Comparison of ENCODE assay signal across 27 cellular contexts in genomic region chr11:128688896-128689546, GRCh38. TPM values are rescaled to one million over a fixed set of nuclear protein-coding genes. Genes with fewer than 3 reads are reported as not detected.
DNase-seq lines count a peak whose midpoint lies in the region; ATAC-seq and TF ChIP-seq lines count a peak whose summit lies in the region.
"Had no signal": no experiment of that assay in that cellular context is flagged by ENCODE, and none has a peak within 500 bp of the region (broad histone marks: within the 10 kb centered on the region; RNA-seq: fewer than 3 reads in every experiment).

No MANE protein-coding gene starts in this region.

- H3K27ac ChIP-seq in hepatocyte = no peak overlapping the region
- H3K27ac ChIP-seq: 22Rv1, body of pancreas, psoas muscle, SJSA1 had no signal

- no peak overlapping the region for H3K4me3 ChIP-seq in hepatocyte
- H3K4me3 ChIP-seq: body of pancreas, SJSA1, skin epidermis had no signal

- DNase-seq in DMS 273 (lab: John Stamatoyannopoulos, UW; ENCODE audit: unreplicated experiment) (peak; percentile 0), DMS 273 treated with DMSO at 0.1 percent for 48 hours (lab: John Stamatoyannopoulos, UW) (no peak), hepatocyte (ENCODE audit: low spot score) (no peak), progenitor cell of endocrine pancreas (ENCODE audit: low spot score, unreplicated experiment) (no peak), UCSD-AML1 (lab: John Stamatoyannopoulos, UW; ENCODE audit: unreplicated experiment) (no peak)
- DNase-seq: activated CD4-positive, alpha-beta T cell treated with anti-CD3 and anti-CD28 coated beads, Interleukin-2, amount 50 U/mL, for 1 hour; activated CD8-positive, alpha-beta memory T cell treated with anti-CD3 and anti-CD28 coated beads, Interleukin-2, amount 50 U/mL, for 4 hours; body of pancreas; Calu3; effector memory CD4-positive, alpha-beta T cell; esophagus squamous epithelium; HCEC 1CT; KG1; naive B cell; NCI-H1436 treated with DMSO at 0.1 percent for 48 hours; NCI-H510A treated with DMSO at 0.1 percent for 48 hours; psoas muscle; stimulated activated naive CD4-positive, alpha-beta T cell treated with Interleukin-2 at 50 U/mL for 16 hours; tibial artery had no signal

- H3K36me3 ChIP-seq in hepatocyte (replicated peaks; ENCODE audit: insufficient read depth, low read depth) = no peaks in the 10 kb centered on the region
- H3K36me3 ChIP-seq: esophagus squamous epithelium, gastroesophageal sphincter, SJSA1, tibial artery had no signal

- H3K79me2 ChIP-seq in hepatocyte = no peaks in the 10 kb centered on the region

- peaks cover 33% of the 10 kb centered on the region for H3K4me1 ChIP-seq in hepatocyte (ENCODE audit: insufficient read depth)

- H4K20me1 ChIP-seq in hepatocyte (ENCODE audit: insufficient read depth, poor library complexity, severe bottlenecking) = no peaks in the 10 kb centered on the region

- ATAC-seq in GM19463 (IDR thresholded peaks at IDR 0.05; ENCODE audit: unreplicated experiment) (no peak), GM19324 (IDR thresholded peaks at IDR 0.05; ENCODE audit: low FRiP score, unreplicated experiment) (no peak)
- ATAC-seq: body of pancreas, gastroesophageal sphincter, psoas muscle had no signal

- H3K36me3 Mint-ChIP-seq in IgD-negative memory B cell = peaks cover 2% of the 10 kb centered on the region
- H3K36me3 Mint-ChIP-seq in progenitor cell of endocrine pancreas (ENCODE audit: insufficient read depth) = no peaks in the 10 kb centered on the region
- H3K36me3 Mint-ChIP-seq: naive B cell had no signal

- WGBS in hepatocyte (ENCODE audit: low lambda C conversion rate, missing lambda C conversion rate) = 21% methylated on average over 19 of the region's 19 CpGs

- H3K4me1 Mint-ChIP-seq in IgD-negative memory B cell (peaks cover 22 to 49% (median 34%) of the 10 kb centered on the region in 3 donors), progenitor cell of endocrine pancreas (ENCODE audit: low read depth) (peaks cover 32% of the 10 kb centered on the region)

- TF ChIP-seq CTCF in hepatocyte (IDR thresholded peaks at IDR 0.05; ENCODE audit: poor library complexity) (no peak), progenitor cell of endocrine pancreas (IDR thresholded peaks at IDR 0.05; ENCODE audit: unreplicated experiment) (no peak)

- H3K27me3 Mint-ChIP-seq in IgD-negative memory B cell (peaks cover 36% of the 10 kb centered on the region), progenitor cell of endocrine pancreas (peaks cover 95% of the 10 kb centered on the region)

- H3K27ac Mint-ChIP-seq in IgD-negative memory B cell (peak overlapping the region in 1 of 3 donors; percentile 59), progenitor cell of endocrine pancreas (no peak overlapping the region)
- H3K27ac Mint-ChIP-seq: T-helper 1 cell treated with Interleukin-12 subunit alpha and Interleukin-12 subunit beta and Interleukin-4 antibody, amounts not matched to agents 30 μg/mL and 1 μg/mL, for 36 hours had no signal

- peaks cover 99% of the 10 kb centered on the region for H3K27me3 ChIP-seq in hepatocyte
- H3K27me3 ChIP-seq: SJSA1 had no signal

- H3K9me3 Mint-ChIP-seq in IgD-negative memory B cell = peaks cover 0 to 3% (median 0%) of the 10 kb centered on the region in 3 donors
- no peaks in the 10 kb centered on the region for H3K9me3 Mint-ChIP-seq in progenitor cell of endocrine pancreas (ENCODE audit: low read depth)
- H3K9me3 Mint-ChIP-seq: T-helper 1 cell treated with Interleukin-12 subunit alpha and Interleukin-12 subunit beta and Interleukin-4 antibody, amounts not matched to agents 30 μg/mL and 1 μg/mL, for 36 hours had no signal

- no peaks in the 10 kb centered on the region for H3K9me3 ChIP-seq in hepatocyte (ENCODE audit: low read depth)
- H3K9me3 ChIP-seq: body of pancreas, esophagus squamous epithelium, gastroesophageal sphincter, psoas muscle, SJSA1, tibial artery had no signal

- no peaks in the 10 kb centered on the region for H3K9me2 ChIP-seq in hepatocyte (replicated peaks; ENCODE audit: insufficient read depth)

- peak overlapping the region in 3 of 4 donors; percentile 34 to 89 (median 34) for H3K4me3 Mint-ChIP-seq in IgD-negative memory B cell
- peak overlapping the region; percentile 14 for H3K4me3 Mint-ChIP-seq in progenitor cell of endocrine pancreas (ENCODE audit: low read depth)
- H3K4me3 Mint-ChIP-seq: T-helper 1 cell treated with Interleukin-12 subunit alpha and Interleukin-12 subunit beta and Interleukin-4 antibody, amounts not matched to agents 30 μg/mL and 1 μg/mL, for 36 hours had no signal

- peak overlapping the region; percentile 72 for H3K4me2 ChIP-seq in hepatocyte

- no peak overlapping the region for H2AFZ ChIP-seq in hepatocyte

RNA-seq across cellular contexts. Expression of gene FLI1, which starts 4.9 kb away (rescaled TPM):
- polyA plus RNA-seq in IgD-negative memory B cell (113 TPM), hepatocyte (1.4 and 2.4 TPM in 2 replicates)
- total RNA-seq in hepatocyte (3.7 and 8.5 TPM in 2 replicates), progenitor cell of endocrine pancreas (0.22 TPM in 1 of 2 replicates, not detected in the other)
